9 cellular contexts compared by ENCODE assay signal in the genomic region with DNA sequence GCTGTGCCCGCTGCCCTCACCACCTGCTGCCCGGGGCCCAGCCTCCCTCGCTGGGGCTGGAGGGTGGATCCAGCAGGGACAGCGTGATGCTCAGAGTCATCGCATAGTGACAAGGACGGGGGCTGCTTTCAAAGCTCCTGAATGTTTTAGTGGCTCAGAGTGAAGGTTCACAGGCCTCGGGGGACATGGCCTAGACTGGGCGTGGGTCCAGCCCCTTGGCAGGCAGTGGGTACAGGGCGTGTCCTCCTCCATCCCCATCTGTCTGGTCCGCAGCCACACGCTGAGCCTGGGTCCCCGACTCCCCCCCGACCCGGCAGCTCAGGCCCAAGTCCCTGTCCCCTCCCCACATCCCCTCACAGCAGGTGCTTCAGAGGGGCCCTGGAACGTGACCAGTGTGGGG. TPM values are rescaled to one million over a fixed set of nuclear protein-coding genes. Genes with fewer than 3 reads are reported as not detected.
A peak's percentile ranks its signal among the peaks of the same experiment; 100 is the strongest.
DNase-seq lines count a peak whose midpoint lies in the region; ATAC-seq, FAIRE-seq and TF ChIP-seq lines count a peak whose summit lies in the region.
"Not testable (repeated sequence)": the region's sequence is repeated elsewhere in the genome, so short reads cannot be mapped to it uniquely, and the experiment has no call there.
"Had no signal": no experiment of that assay in that cellular context is flagged by ENCODE, and none has a peak within 500 bp of the region (broad histone marks: within the 10 kb centered on the region; RNA-seq: fewer than 3 reads in every experiment).

No MANE protein-coding gene starts in this region.

- BruUV-seq in Panc1 (replicated peaks; lab: Mats Ljungman, UMichigan): not testable (repeated sequence)

- H3K36me3 ChIP-seq in Panc1 (ENCODE audit: control insufficient read depth, insufficient read depth, low read length); naive thymus-derived CD4-positive, alpha-beta T cell (ENCODE audit: control insufficient read depth in 2 of 3, insufficient read depth in 3 of 3, low read length in 3 of 3): not testable (repeated sequence)

- H3K4me3 ChIP-seq in A549; Panc1 (ENCODE audit: low read depth in 2 of 2, low read length in 2 of 2); naive thymus-derived CD4-positive, alpha-beta T cell (ENCODE audit: low read length): not testable (repeated sequence)

- H3K4me1 Mint-ChIP-seq in activated CD8-positive, alpha-beta memory T cell treated with anti-CD3 and anti-CD28 coated beads, Interleukin-2, amount 10 ng/mL, durations not matched to agents 7 days and 5 days: not testable (repeated sequence)
- H3K4me1 Mint-ChIP-seq in memory B cell: peaks cover 44% of the 10 kb centered on the region
- H3K4me1 Mint-ChIP-seq in naive thymus-derived CD4-positive, alpha-beta T cell: peaks cover 0 to 20% (median 0%) of the 10 kb centered on the region in 7 donors
- peaks cover 46 to 60% of the 10 kb centered on the region in 2 donors for H3K4me1 Mint-ChIP-seq in stimulated activated naive B cell treated with anti-CD40 and anti-IgM and Interleukin-4, amounts not matched to agents 10 μg/mL and 1 μg/mL and 100 μg/mL, for 72 hours

- not testable (repeated sequence) for TF ChIP-seq CTCF in A549 (IDR thresholded peaks at IDR 0.05); Panc1 (IDR thresholded peaks at IDR 0.05)

- not testable (repeated sequence) for H3K27me3 Mint-ChIP-seq in activated CD8-positive, alpha-beta memory T cell treated with anti-CD3 and anti-CD28 coated beads, Interleukin-2, amount 10 ng/mL, durations not matched to agents 7 days and 5 days; memory B cell; naive thymus-derived CD4-positive, alpha-beta T cell; stimulated activated naive B cell treated with anti-CD40 and anti-IgM and Interleukin-4, amounts not matched to agents 10 μg/mL and 1 μg/mL and 100 μg/mL, for 72 hours

- not testable (repeated sequence) for H3K4me2 ChIP-seq in A549

- not testable (repeated sequence) for H3K27ac ChIP-seq in A549; Panc1 (ENCODE audit: low read length); naive thymus-derived CD4-positive, alpha-beta T cell (ENCODE audit: low read depth, low read length)

- not testable (repeated sequence) for TF ChIP-seq POLR2A in A549 (IDR thresholded peaks at IDR 0.05; ENCODE audit: low read length)

- H3K4me3 Mint-ChIP-seq in activated CD8-positive, alpha-beta memory T cell treated with anti-CD3 and anti-CD28 coated beads, Interleukin-2, amount 10 ng/mL, durations not matched to agents 7 days and 5 days; memory B cell; naive thymus-derived CD4-positive, alpha-beta T cell; stimulated activated naive B cell treated with anti-CD40 and anti-IgM and Interleukin-4, amounts not matched to agents 10 μg/mL and 1 μg/mL and 100 μg/mL, for 72 hours: not testable (repeated sequence)

- not testable (repeated sequence) for H3K27me3 ChIP-seq in Panc1 (ENCODE audit: control insufficient read depth, insufficient read depth, low read length); naive thymus-derived CD4-positive, alpha-beta T cell (ENCODE audit: control insufficient read depth in 2 of 2, insufficient read depth in 2 of 2, low read length in 2 of 2)

- peak; percentile 4 to 16; a peak in 4 of 6 replicates for ATAC-seq in A549
- peak; percentile 10 for ATAC-seq in HG03108 (IDR thresholded peaks at IDR 0.05; ENCODE audit: unreplicated experiment)
- peak; percentile 29 for ATAC-seq in Panc1
- peak; percentile 13 for ATAC-seq in activated CD8-positive, alpha-beta memory T cell treated with anti-CD3 and anti-CD28 coated beads, Interleukin-2, amount 10 ng/mL, durations not matched to agents 7 days and 5 days
- peak; percentile 59 for ATAC-seq in Right ventricle myocardium inferior
- ATAC-seq in memory B cell (ENCODE audit: low read depth): peak; percentile 13
- ATAC-seq in naive thymus-derived CD4-positive, alpha-beta T cell: peak; percentile 13
- ATAC-seq in stimulated activated naive B cell treated with anti-CD40 and anti-IgM and Interleukin-4, amounts not matched to agents 10 μg/mL and 1 μg/mL and 100 μg/mL, for 72 hours (replicated peaks): peak; percentile 65 to 68

- POLR2A ChIA-PET in A549 (lab: Yijun Ruan, JAX); Panc1 (lab: Charles Lee); naive thymus-derived CD4-positive, alpha-beta T cell (lab: Charles Lee): not testable (repeated sequence)

- not testable (repeated sequence) for TF ChIP-seq EP300 in A549 (IDR thresholded peaks at IDR 0.05)

- H3K36me3 Mint-ChIP-seq in activated CD8-positive, alpha-beta memory T cell treated with anti-CD3 and anti-CD28 coated beads, Interleukin-2, amount 10 ng/mL, durations not matched to agents 7 days and 5 days; memory B cell; naive thymus-derived CD4-positive, alpha-beta T cell: not testable (repeated sequence)
- peaks cover 15 to 19% of the 10 kb centered on the region in 2 donors for H3K36me3 Mint-ChIP-seq in stimulated activated naive B cell treated with anti-CD40 and anti-IgM and Interleukin-4, amounts not matched to agents 10 μg/mL and 1 μg/mL and 100 μg/mL, for 72 hours

- DNase-seq in A549 (ENCODE audit: low read depth in 1 of 2, low spot score in 1 of 2); Panc1 (ENCODE audit: low read depth, low spot score); activated CD8-positive, alpha-beta memory T cell treated with anti-CD3 and anti-CD28 coated beads, Interleukin-2, amount 10 ng/mL, durations not matched to agents 7 days and 5 days; Right ventricle myocardium inferior (ENCODE audit: missing footprints); memory B cell (ENCODE audit: low spot score in 2 of 2); naive thymus-derived CD4-positive, alpha-beta T cell; stimulated activated naive B cell treated with anti-CD40 and anti-IgM and Interleukin-4, amounts not matched to agents 10 μg/mL and 1 μg/mL and 100 μg/mL, for 72 hours: not testable (repeated sequence)

- in situ Hi-C loops in Panc1 (cut with HindIII; ENCODE audit: low pct_unique_long_range_greater_than_20kb, low sequenced_read_pairs): not testable (repeated sequence)

- not testable (repeated sequence) for H3K27ac Mint-ChIP-seq in activated CD8-positive, alpha-beta memory T cell treated with anti-CD3 and anti-CD28 coated beads, Interleukin-2, amount 10 ng/mL, durations not matched to agents 7 days and 5 days; memory B cell; naive thymus-derived CD4-positive, alpha-beta T cell; stimulated activated naive B cell treated with anti-CD40 and anti-IgM and Interleukin-4, amounts not matched to agents 10 μg/mL and 1 μg/mL and 100 μg/mL, for 72 hours

- H3K4me1 ChIP-seq in A549; Panc1 (ENCODE audit: control insufficient read depth, insufficient read depth, low read length); naive thymus-derived CD4-positive, alpha-beta T cell (ENCODE audit: control insufficient read depth in 2 of 2, insufficient read depth in 2 of 2, low read length in 2 of 2): not testable (repeated sequence)

- no CpG with 5 or more reads among the region's 15 CpGs for WGBS in A549 (ENCODE audit: missing lambda C conversion rate)

- intact Hi-C loops in Panc1 (cut with micrococcal nuclease; ENCODE audit: unreplicated experiment); Right ventricle myocardium inferior (cut with DNase I); naive thymus-derived CD4-positive, alpha-beta T cell (cut with micrococcal nuclease): not testable (repeated sequence)

- not testable (repeated sequence) for H3K9me3 ChIP-seq in A549; Panc1 (ENCODE audit: control insufficient read depth, insufficient read depth, low read depth, low read length); naive thymus-derived CD4-positive, alpha-beta T cell (ENCODE audit: control insufficient read depth in 2 of 3, low read length in 3 of 3)

- CTCF ChIA-PET in A549 (lab: Yijun Ruan, JAX); Panc1 (lab: Charles Lee); activated CD8-positive, alpha-beta memory T cell treated with anti-CD3 and anti-CD28 coated beads, Interleukin-2, amount 10 ng/mL, durations not matched to agents 7 days and 5 days (lab: Charles Lee); naive thymus-derived CD4-positive, alpha-beta T cell (lab: Charles Lee): not testable (repeated sequence)

- H3K9me3 Mint-ChIP-seq in activated CD8-positive, alpha-beta memory T cell treated with anti-CD3 and anti-CD28 coated beads, Interleukin-2, amount 10 ng/mL, durations not matched to agents 7 days and 5 days (ENCODE audit: low read depth); memory B cell; naive thymus-derived CD4-positive, alpha-beta T cell; stimulated activated naive B cell treated with anti-CD40 and anti-IgM and Interleukin-4, amounts not matched to agents 10 μg/mL and 1 μg/mL and 100 μg/mL, for 72 hours: not testable (repeated sequence)

- not testable (repeated sequence) for TF ChIP-seq RAD21 in A549 (conservative IDR thresholded peaks at IDR 0.05 in 1 of 2, IDR thresholded peaks at IDR 0.05 in 1 of 2)

- not testable (repeated sequence) for FAIRE-seq in A549 (lab: Jason Lieb, UNC)

RNA-seq across cellular contexts. Expression of a gene that starts 52.8 kb away (rescaled TPM):
- polyA plus RNA-seq in A549 (2011; rRNA removed): 2.3 and 2.4 TPM in 2 replicates
- polyA plus RNA-seq in A549 (2012; cell fraction: cytosol; rRNA removed): 9.5 and 17.3 TPM in 2 replicates
- 10.8 and 20.0 TPM in 2 replicates for polyA plus RNA-seq in A549 (2012; cell fraction: nucleus; rRNA removed)
- 4.3 to 5.7 TPM (median 5.6 TPM) in 3 replicates for polyA plus RNA-seq in A549 (2017; fragmentation: RNase III; extraction: RNeasy Plus Mini Kit Qiagen cat#74134 plus additional on column Dnase treatment)
- polyA minus RNA-seq in A549 (2011; rRNA and poly(A)+ RNA removed): 0.74 and 1.4 TPM in 2 replicates
- 4.6 TPM for total RNA-seq in Panc1 (2021; ENCODE audit: unreplicated experiment)
- polyA plus RNA-seq in Panc1 (2012; ENCODE audit: insufficient read length): 8.4 TPM
- 10 to 100 TPM; 11.5 to 11.9 TPM for total RNA-seq in activated CD8-positive, alpha-beta memory T cell treated with anti-CD3 and anti-CD28 coated beads, Interleukin-2, amount 10 ng/mL, durations not matched to agents 7 days and 5 days
- total RNA-seq in Right ventricle myocardium inferior: 3.4 TPM
- 1 to 10 TPM in 4 of 5 experiments, under 1 TPM in 1; 0.83 to 5.7 (median 3.7) TPM for total RNA-seq in naive thymus-derived CD4-positive, alpha-beta T cell
- 1 to 10 TPM; 2.5 to 4.0 TPM for polyA plus RNA-seq in naive thymus-derived CD4-positive, alpha-beta T cell
- total RNA-seq: H1 had no signal

Comparison
In these comparisons a context has a peak if more than half of its experiments do, and no peak if none do; other contexts are left out.
1. ATAC-seq: peak in every context shown above with its lines; median percentile 66 in stimulated activated naive B cell treated with anti-CD40 and anti-IgM and Interleukin-4, amounts not matched to agents 10 μg/mL and 1 μg/mL and 100 μg/mL, for 72 hours; 59 in Right ventricle myocardium inferior; 29 in Panc1; 13 in activated CD8-positive, alpha-beta memory T cell treated with anti-CD3 and anti-CD28 coated beads, Interleukin-2, amount 10 ng/mL, durations not matched to agents 7 days and 5 days; 13 in memory B cell; 13 in naive thymus-derived CD4-positive, alpha-beta T cell; 10 in A549; 10 in HG03108.